ENCODE assay signal across 25 cellular contexts in genomic region chr12:20142295-20142694, GRCh38.
"Had no signal": no experiment of that assay in that cellular context is flagged by ENCODE, and none has a peak within 500 bp of the region (broad histone marks: within the 10 kb centered on the region; RNA-seq: fewer than 3 reads in every experiment).

No MANE protein-coding gene starts in this region.

- H3K9me3 ChIP-seq: left lung, sigmoid colon, spleen, testis, vagina had no signal

- H3K4me3 Mint-ChIP-seq: activated CD8-positive, alpha-beta T cell treated with anti-CD3 and anti-CD28 coated beads, Interleukin-2, amount 10 ng/mL, durations not matched to agents 7 days and 5 days; activated naive CD4-positive, alpha-beta T cell treated with anti-CD3 and anti-CD28 coated beads, Interleukin-2, amount 50 U/mL, for 24 hours; brain; dendritic cell treated with granulocyte-macrophage colony-stimulating factor and Interleukin-4, amounts not matched to agents 40 ng/mL and 50 ng/mL, for 4 days; immature natural killer cell; naive thymus-derived CD4-positive, alpha-beta T cell; neural crest cell had no signal

- ATAC-seq: activated CD8-positive, alpha-beta T cell treated with anti-CD3 and anti-CD28 coated beads, Interleukin-2, amount 10 ng/mL, durations not matched to agents 7 days and 5 days; left lung; naive thymus-derived CD4-positive, alpha-beta T cell had no signal

- H3K27ac Mint-ChIP-seq: activated CD8-positive, alpha-beta T cell treated with anti-CD3 and anti-CD28 coated beads, Interleukin-2, amount 10 ng/mL, durations not matched to agents 7 days and 5 days; activated naive CD4-positive, alpha-beta T cell treated with anti-CD3 and anti-CD28 coated beads, Interleukin-2, amount 50 U/mL, for 24 hours; dendritic cell treated with granulocyte-macrophage colony-stimulating factor and Interleukin-4, amounts not matched to agents 40 ng/mL and 50 ng/mL, for 4 days; immature natural killer cell; naive thymus-derived CD4-positive, alpha-beta T cell had no signal

- H3K4me1 ChIP-seq: left lung, spleen, testis, vagina had no signal

- H3K27me3 Mint-ChIP-seq: activated naive CD4-positive, alpha-beta T cell treated with anti-CD3 and anti-CD28 coated beads, Interleukin-2, amount 50 U/mL, for 24 hours; brain; dendritic cell treated with granulocyte-macrophage colony-stimulating factor and Interleukin-4, amounts not matched to agents 40 ng/mL and 50 ng/mL, for 4 days; naive thymus-derived CD4-positive, alpha-beta T cell had no signal

- H3K4me3 ChIP-seq: left lung, lung, sigmoid colon, spleen, testis, vagina had no signal

- H3K27me3 ChIP-seq: left lung, sigmoid colon, spleen, testis, vagina had no signal

- H3K36me3 ChIP-seq: left lung, sigmoid colon, spleen, vagina had no signal

- H3K4me1 Mint-ChIP-seq: activated naive CD4-positive, alpha-beta T cell treated with anti-CD3 and anti-CD28 coated beads, Interleukin-2, amount 50 U/mL, for 24 hours; immature natural killer cell; neural crest cell had no signal

- H3K27ac ChIP-seq: left lung, spleen, testis, vagina had no signal

- H3K36me3 Mint-ChIP-seq: activated naive CD4-positive, alpha-beta T cell treated with anti-CD3 and anti-CD28 coated beads, Interleukin-2, amount 50 U/mL, for 24 hours; brain; immature natural killer cell; naive thymus-derived CD4-positive, alpha-beta T cell had no signal

- DNase-seq: activated CD4-positive, alpha-beta T cell treated with anti-CD3 and anti-CD28 coated beads for 1 hour; activated CD4-positive, alpha-beta T cell treated with anti-CD3 and anti-CD28 coated beads, Interleukin-2, amount 50 U/mL, for 1 hour; activated CD8-positive, alpha-beta T cell treated with anti-CD3 and anti-CD28 coated beads, Interleukin-2, amount 10 ng/mL, durations not matched to agents 7 days and 5 days; activated gamma-delta T cell treated with Interleukin-2 at 50 U/mL for 16 hours; aorta; caudate nucleus; effector memory CD4-positive, alpha-beta T cell; foreskin melanocyte; immature natural killer cell; kidney glomerular epithelial cell; naive thymus-derived CD4-positive, alpha-beta T cell; occipital lobe; sigmoid colon; spleen; stimulated activated CD4-positive, alpha-beta T cell treated with anti-CD3 and anti-CD28 coated beads, Interleukin-4, amount 100 ng/mL, for 1 hour; stimulated activated naive CD4-positive, alpha-beta T cell; testis; trophoblast cell had no signal

- H3K9me3 Mint-ChIP-seq: dendritic cell treated with granulocyte-macrophage colony-stimulating factor and Interleukin-4, amounts not matched to agents 40 ng/mL and 50 ng/mL, for 4 days had no signal
